Comparison of ENCODE assay signal across 10 cellular contexts in the genomic region with DNA sequence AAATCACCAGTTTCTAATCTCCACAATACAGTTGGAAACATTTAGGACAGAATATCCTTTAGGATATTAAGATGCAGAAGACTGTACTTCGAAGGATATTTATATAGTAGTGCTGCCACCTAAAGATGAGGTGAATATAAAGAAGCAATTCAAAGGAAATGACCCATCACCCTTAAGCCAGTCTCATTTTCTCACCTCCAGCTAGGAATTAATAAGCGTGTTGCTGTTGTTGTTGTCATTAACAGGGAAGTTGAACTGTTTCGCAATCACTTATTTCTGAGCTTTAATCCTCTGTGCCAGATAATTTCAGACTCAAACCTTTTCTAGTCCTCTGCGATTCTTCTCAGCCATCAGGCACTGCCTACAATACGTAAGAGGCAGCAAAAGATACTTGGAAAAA. TPM values are rescaled to one million over a fixed set of nuclear protein-coding genes. Genes with fewer than 3 reads are reported as not detected.
DNase-seq lines count a peak whose midpoint lies in the region; ATAC-seq and TF ChIP-seq lines count a peak whose summit lies in the region.
"Had no signal": no experiment of that assay in that cellular context is flagged by ENCODE, and none has a peak within 500 bp of the region (broad histone marks: within the 10 kb centered on the region; RNA-seq: fewer than 3 reads in every experiment).

No MANE protein-coding gene starts in this region.

- intact Hi-C loops in PC-9 (cut with micrococcal nuclease; ENCODE audit: unreplicated experiment) = no loop called here
- intact Hi-C loops in esophagus muscularis mucosa (cut with DNase I) = loop anchor here (5.0 kb wide), 1 partner anchor 41 kb away; no protein-coding TSS in a partner anchor

- H4K20me1 ChIP-seq in PC-9 (ENCODE audit: insufficient read depth) = no peaks in the 10 kb centered on the region

- 68% methylated on average over 5 of the region's 5 CpGs for WGBS in esophagus muscularis mucosa

- no peaks in the 10 kb centered on the region for H3K36me3 ChIP-seq in PC-9 (ENCODE audit: low read depth)
- no peaks in the 10 kb centered on the region for H3K36me3 ChIP-seq in esophagus muscularis mucosa

- H3K4me3 ChIP-seq in PC-9 = no peak overlapping the region
- H3K4me3 ChIP-seq in esophagus muscularis mucosa = no peak overlapping the region

- no peak for DNase-seq in T-helper 1 cell
- DNase-seq in PC-9 = peak in 1 of 2 experiments; percentile 45
- no peak for DNase-seq in esophagus muscularis mucosa (ENCODE audit: extremely low spot score)
- no peak for DNase-seq in midbrain (lab: John Stamatoyannopoulos, UW)
- DNase-seq in LoVo (ENCODE audit: low spot score) = no peak
- DNase-seq: kidney glomerular epithelial cell; NK-92 treated with Interleukin-12 subunit alpha and Interleukin-12 subunit beta, amount 100 ng/mL, for 24 hours had no signal

- peaks cover 28% of the 10 kb centered on the region for H3K4me1 Mint-ChIP-seq in T-helper 1 cell treated with Interleukin-12 subunit alpha and Interleukin-12 subunit beta and Interleukin-4 antibody, amounts not matched to agents 30 μg/mL and 1 μg/mL, for 36 hours (ENCODE audit: low read depth)
- peaks cover 27% of the 10 kb centered on the region for H3K4me1 Mint-ChIP-seq in stimulated activated memory B cell treated with anti-CD40 and anti-IgM and Interleukin-4, amounts not matched to agents 10 μg/mL and 1 μg/mL and 100 μg/mL, for 72 hours

- H3K27ac Mint-ChIP-seq in T-helper 1 cell treated with Interleukin-12 subunit alpha and Interleukin-12 subunit beta and Interleukin-4 antibody, amounts not matched to agents 30 μg/mL and 1 μg/mL, for 36 hours = peak overlapping the region; percentile 92
- peak overlapping the region; percentile 99 for H3K27ac Mint-ChIP-seq in stimulated activated memory B cell treated with anti-CD40 and anti-IgM and Interleukin-4, amounts not matched to agents 10 μg/mL and 1 μg/mL and 100 μg/mL, for 72 hours

- peaks cover 18% of the 10 kb centered on the region; the same call in 1 of the 2 replicates for H3F3A ChIP-seq in PC-9 (ENCODE audit: insufficient read depth, low read depth)

- TF ChIP-seq CTCF in PC-9 (conservative IDR thresholded peaks at IDR 0.05) (no peak; the same call in 1 of the 2 replicates), esophagus muscularis mucosa (IDR thresholded peaks at IDR 0.05) (no peak)

- H3K4me2 ChIP-seq in PC-9 = peak overlapping the region; percentile 85

- POLR2A ChIA-PET in PC-9 (lab: Charles Lee; ENCODE audit: unreplicated experiment) = no interaction called here

- TF ChIP-seq POLR2A in esophagus muscularis mucosa (IDR thresholded peaks at IDR 0.05; ENCODE audit: low read depth) = no peak

- peaks cover 71% of the 10 kb centered on the region for H3K27me3 Mint-ChIP-seq in T-helper 1 cell treated with Interleukin-12 subunit alpha and Interleukin-12 subunit beta and Interleukin-4 antibody, amounts not matched to agents 30 μg/mL and 1 μg/mL, for 36 hours (ENCODE audit: low read depth)
- no peaks in the 10 kb centered on the region for H3K27me3 Mint-ChIP-seq in stimulated activated memory B cell treated with anti-CD40 and anti-IgM and Interleukin-4, amounts not matched to agents 10 μg/mL and 1 μg/mL and 100 μg/mL, for 72 hours

- peaks cover 3% of the 10 kb centered on the region for H3K36me3 Mint-ChIP-seq in T-helper 1 cell treated with Interleukin-12 subunit alpha and Interleukin-12 subunit beta and Interleukin-4 antibody, amounts not matched to agents 30 μg/mL and 1 μg/mL, for 36 hours (ENCODE audit: low read depth)
- no peaks in the 10 kb centered on the region for H3K36me3 Mint-ChIP-seq in stimulated activated memory B cell treated with anti-CD40 and anti-IgM and Interleukin-4, amounts not matched to agents 10 μg/mL and 1 μg/mL and 100 μg/mL, for 72 hours

- peaks cover 31% of the 10 kb centered on the region for H3K79me2 ChIP-seq in PC-9 (ENCODE audit: low read depth)

- H2AFZ ChIP-seq in PC-9 = no peak overlapping the region

- CTCF ChIA-PET in PC-9 (lab: Charles Lee) = interaction anchor here (0.7 kb wide), 1 partner anchor 1050 kb away, joined by 3 read pairs; no protein-coding TSS in a partner anchor

- H3K27ac ChIP-seq in PC-9 (no peak overlapping the region), esophagus muscularis mucosa (replicated peaks in 1 of 4) (peak overlapping the region; percentile 97 to 99 (median 97))

- no peaks in the 10 kb centered on the region for H3K9me2 ChIP-seq in PC-9 (ENCODE audit: insufficient read depth)

- ATAC-seq in stimulated activated memory B cell treated with anti-CD40 and anti-IgM and Interleukin-4, amounts not matched to agents 10 μg/mL and 1 μg/mL and 100 μg/mL, for 72 hours = no peak
- no peak for ATAC-seq in GM21737 (IDR thresholded peaks at IDR 0.05; ENCODE audit: unreplicated experiment)

- TF ChIP-seq EP300 in esophagus muscularis mucosa (IDR thresholded peaks at IDR 0.05) = no peak

- H3K9me3 ChIP-seq in PC-9 (ENCODE audit: insufficient read depth, low read depth) (no peaks in the 10 kb centered on the region), esophagus muscularis mucosa (no peaks in the 10 kb centered on the region)

- H3K4me3 Mint-ChIP-seq in T-helper 1 cell treated with Interleukin-12 subunit alpha and Interleukin-12 subunit beta and Interleukin-4 antibody, amounts not matched to agents 30 μg/mL and 1 μg/mL, for 36 hours = no peak overlapping the region
- H3K4me3 Mint-ChIP-seq in stimulated activated memory B cell treated with anti-CD40 and anti-IgM and Interleukin-4, amounts not matched to agents 10 μg/mL and 1 μg/mL and 100 μg/mL, for 72 hours = no peak overlapping the region

- no peaks in the 10 kb centered on the region for H3K9me3 Mint-ChIP-seq in T-helper 1 cell treated with Interleukin-12 subunit alpha and Interleukin-12 subunit beta and Interleukin-4 antibody, amounts not matched to agents 30 μg/mL and 1 μg/mL, for 36 hours
- H3K9me3 Mint-ChIP-seq in stimulated activated memory B cell treated with anti-CD40 and anti-IgM and Interleukin-4, amounts not matched to agents 10 μg/mL and 1 μg/mL and 100 μg/mL, for 72 hours = no peaks in the 10 kb centered on the region

- no TSS peak for BruUV-seq in PC-9 (replicated peaks; lab: Mats Ljungman, UMichigan)

- H3K4me1 ChIP-seq in PC-9 (replicated peaks; ENCODE audit: insufficient read depth) (peaks cover 28% of the 10 kb centered on the region), esophagus muscularis mucosa (peaks cover 15 to 45% (median 37%) of the 10 kb centered on the region in 4 donors)

- H3K27me3 ChIP-seq in PC-9 (ENCODE audit: insufficient read depth, low read depth) (no peaks in the 10 kb centered on the region), esophagus muscularis mucosa (no peaks in the 10 kb centered on the region)

RNA-seq across cellular contexts. Expression of gene PURA, which starts 7.8 kb away (rescaled TPM):
- total RNA-seq in PC-9 (2021) = 13.6 and 17.9 TPM in 2 replicates
- total RNA-seq in esophagus muscularis mucosa = 10 to 100 TPM; 31.8 to 46.5 (median 43.5) TPM

RNA-seq across cellular contexts. Expression of gene IGIP, which starts 19.6 kb away (rescaled TPM):
- 6.2 and 7.5 TPM in 2 replicates for total RNA-seq in PC-9 (2021)
- 10 to 100 TPM; 17.6 to 31.9 (median 27.3) TPM for total RNA-seq in esophagus muscularis mucosa
